In genomic region chr10:7484456-7485266, GRCh38 we compare ENCODE assay signal across 9 cellular contexts.
DNase-seq lines count a peak whose midpoint lies in the region; ATAC-seq and TF ChIP-seq lines count a peak whose summit lies in the region.
"Had no signal": no experiment of that assay in that cellular context is flagged by ENCODE, and none has a peak within 500 bp of the region (broad histone marks: within the 10 kb centered on the region; RNA-seq: fewer than 3 reads in every experiment).

No MANE protein-coding gene starts in this region.

- no peak overlapping the region for H3K4me2 ChIP-seq in PC-3 (ENCODE audit: low read length)

- no peak overlapping the region for H2AFZ ChIP-seq in PC-3 (ENCODE audit: low read length)

- intact Hi-C loops in PC-3 (cut with micrococcal nuclease): no loop called here

- peaks cover 6% of the 10 kb centered on the region for H3K9me3 Mint-ChIP-seq in activated naive CD8-positive, alpha-beta T cell treated with anti-CD3 and anti-CD28 coated beads for 36 hours

- no peaks in the 10 kb centered on the region for H3K79me2 ChIP-seq in PC-3 (ENCODE audit: low read length)

- peak overlapping the region; percentile 72 for H3K4me3 Mint-ChIP-seq in activated naive CD8-positive, alpha-beta T cell treated with anti-CD3 and anti-CD28 coated beads for 36 hours

- TF ChIP-seq CTCF in PC-3 (conservative IDR thresholded peaks at IDR 0.05; ENCODE audit: low read depth, low read length): no peak

- CTCF ChIA-PET in PC-3 (lab: Charles Lee): no interaction called here

- ATAC-seq in GM18505 (IDR thresholded peaks at IDR 0.05; ENCODE audit: unreplicated experiment): peak; percentile 65
- ATAC-seq in HG02588 (IDR thresholded peaks at IDR 0.05; ENCODE audit: unreplicated experiment): peak; percentile 66
- no peak for ATAC-seq in PC-3
- ATAC-seq: K562 had no signal

- no peaks in the 10 kb centered on the region for H3K36me3 ChIP-seq in PC-3 (ENCODE audit: low read depth, low read length)

- H3K9me3 ChIP-seq in PC-3 (ENCODE audit: low read length): no peaks in the 10 kb centered on the region

- DNase-seq in NOMO-1 treated with DMSO at 0.1 percent for 48 hours (lab: John Stamatoyannopoulos, UW; ENCODE audit: unreplicated experiment) (peak; percentile 91), NCI-H1105 (lab: John Stamatoyannopoulos, UW) (no peak), PC-3 (no peak), DMS153 (lab: John Stamatoyannopoulos, UW) (no peak)
- peak; percentile 55 for DNase-seq in activated naive CD8-positive, alpha-beta T cell treated with anti-CD3 and anti-CD28 coated beads for 36 hours
- peak; percentile 5 to 14 (median 7) for DNase-seq in stimulated activated CD4-positive, alpha-beta T cell treated with anti-CD3 and anti-CD28 coated beads, TNF-alpha, amount 100 ng/mL, for 24 hours (ENCODE audit: low read depth in 3 of 3)

- no peaks in the 10 kb centered on the region for H3K27me3 Mint-ChIP-seq in activated naive CD8-positive, alpha-beta T cell treated with anti-CD3 and anti-CD28 coated beads for 36 hours

- H3F3A ChIP-seq in PC-3 (ENCODE audit: low read length, unreplicated experiment): no peaks in the 10 kb centered on the region

- H3K27me3 ChIP-seq in PC-3 (ENCODE audit: low read length): peaks cover 41% of the 10 kb centered on the region

- H3K9me2 ChIP-seq in PC-3 (replicated peaks; ENCODE audit: low read length): no peaks in the 10 kb centered on the region

- H3K4me3 ChIP-seq in PC-3 (ENCODE audit: low read length): no peak overlapping the region
- H3K4me3 ChIP-seq: K562 had no signal

- H4K20me1 ChIP-seq in PC-3 (ENCODE audit: low read length): no peaks in the 10 kb centered on the region

- POLR2A ChIA-PET in PC-3 (lab: Charles Lee; ENCODE audit: unreplicated experiment): no interaction called here

- peaks cover 8% of the 10 kb centered on the region for H3K36me3 Mint-ChIP-seq in activated naive CD8-positive, alpha-beta T cell treated with anti-CD3 and anti-CD28 coated beads for 36 hours

- H3K4me1 ChIP-seq in PC-3 (ENCODE audit: insufficient read depth, low read length): no peaks in the 10 kb centered on the region

- no TSS peak for BruUV-seq in PC-3 (replicated peaks; lab: Mats Ljungman, UMichigan)

- H3K27ac Mint-ChIP-seq in activated naive CD8-positive, alpha-beta T cell treated with anti-CD3 and anti-CD28 coated beads for 36 hours: peak overlapping the region; percentile 86

- peaks cover 66% of the 10 kb centered on the region for H3K4me1 Mint-ChIP-seq in activated naive CD8-positive, alpha-beta T cell treated with anti-CD3 and anti-CD28 coated beads for 36 hours

- no peak overlapping the region for H3K27ac ChIP-seq in PC-3 (ENCODE audit: low read length)

- H3K9ac ChIP-seq in PC-3 (ENCODE audit: low read length): no peak overlapping the region

- TF ChIP-seq POLR2A in GM18505 (IDR thresholded peaks at IDR 0.05; ENCODE audit: borderline replicate concordance, extremely low read depth, insufficient read depth, insufficient read length): peak; percentile 58

Comparison
In these comparisons a context has a peak if more than half of its experiments do, and no peak if none do; other contexts are left out.
1. DNase-seq: peak in NOMO-1 treated with DMSO at 0.1 percent for 48 hours (single experiment), activated naive CD8-positive, alpha-beta T cell treated with anti-CD3 and anti-CD28 coated beads for 36 hours (single experiment) and stimulated activated CD4-positive, alpha-beta T cell treated with anti-CD3 and anti-CD28 coated beads, TNF-alpha, amount 100 ng/mL, for 24 hours (3 of 3); none in NCI-H1105 (single experiment), PC-3 (single experiment) and DMS153 (single experiment).